10 cellular contexts compared by ENCODE assay signal in the genomic region with DNA sequence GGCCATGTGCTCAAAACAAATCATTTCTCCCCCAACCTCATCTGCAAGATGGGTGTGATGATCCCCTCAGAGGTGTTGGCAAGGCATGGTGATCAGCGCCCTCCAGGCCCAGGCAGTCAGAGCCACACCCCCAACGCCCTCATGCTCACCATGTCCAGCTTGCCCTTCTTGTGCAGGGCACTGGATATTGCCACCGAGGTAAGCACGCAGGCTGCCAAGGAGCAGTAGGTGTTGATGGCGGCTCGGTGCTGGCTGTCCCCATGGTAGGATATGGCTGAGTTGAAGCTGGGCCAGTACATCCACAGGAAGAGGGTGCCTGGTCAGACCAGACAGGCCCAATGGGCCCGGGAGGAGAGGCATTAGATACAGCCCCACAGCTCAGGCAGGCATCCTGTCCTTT. TPM values are rescaled to one million over a fixed set of nuclear protein-coding genes. Genes with fewer than 3 reads are reported as not detected.
"Had no signal": no experiment of that assay in that cellular context is flagged by ENCODE, and none has a peak within 500 bp of the region (broad histone marks: within the 10 kb centered on the region; RNA-seq: fewer than 3 reads in every experiment).

No MANE protein-coding gene starts in this region.

- H3K4me3 ChIP-seq: GM23248 had no signal

- H3K9ac ChIP-seq: GM23248, KMS-11 had no signal

- H3K4me1 Mint-ChIP-seq: H9 had no signal

- H3K27ac Mint-ChIP-seq: H9, IgD-negative memory B cell had no signal

- DNase-seq: GM23248, GOT3, H9, HCEC 1CT, KBM-7 had no signal

- H3K9me3 Mint-ChIP-seq: H9, IgD-negative memory B cell had no signal

- H3K4me3 Mint-ChIP-seq: H9, IgD-negative memory B cell had no signal

- H2AFZ ChIP-seq: GM23248 had no signal

- H3K27ac ChIP-seq: GM23248, KMS-11 had no signal

- FAIRE-seq: H54, HTR-8/SVneo had no signal

- H3K4me2 ChIP-seq: KMS-11 had no signal

RNA-seq across cellular contexts. Expression of a gene that starts 17.2 kb away (rescaled TPM):
- total RNA-seq: GM23248, HT-29 had no signal
- polyA plus RNA-seq: GM23248, IgD-negative memory B cell had no signal
